Comparison of ENCODE assay signal across 8 cellular contexts in the genomic region with DNA sequence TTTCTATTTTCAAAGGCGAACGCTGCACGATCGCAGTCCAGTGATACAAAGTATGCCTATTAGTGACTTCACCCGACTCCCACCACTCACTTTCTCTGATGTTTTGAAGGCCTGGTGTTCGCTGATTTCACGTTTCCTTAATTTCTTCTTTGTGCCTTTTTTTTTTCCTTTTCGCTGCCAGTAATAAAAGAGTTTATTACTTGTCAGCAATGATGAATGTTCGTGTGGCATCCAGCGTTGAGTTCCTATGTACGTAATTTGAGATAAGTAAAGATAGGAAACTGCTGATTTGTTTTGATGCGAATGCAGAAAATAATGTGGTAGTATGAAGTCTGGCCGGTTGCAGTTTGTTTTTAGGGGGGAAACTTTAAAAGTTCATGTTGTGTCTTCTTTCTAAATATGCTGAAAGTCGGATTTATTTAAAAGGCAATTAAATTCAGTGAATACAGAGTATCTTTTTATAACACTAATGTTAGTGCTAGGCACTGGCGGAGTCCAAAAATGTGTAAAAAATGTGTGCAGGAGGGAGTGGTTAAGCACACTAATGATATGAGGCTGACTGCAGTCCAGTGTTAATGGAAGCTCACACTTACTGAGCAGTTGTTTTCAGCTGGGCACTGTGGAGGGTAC. TPM values are rescaled to one million over a fixed set of nuclear protein-coding genes. Genes with fewer than 3 reads are reported as not detected.
DNase-seq lines count a peak whose midpoint lies in the region; ATAC-seq and TF ChIP-seq lines count a peak whose summit lies in the region.

No MANE protein-coding gene starts in this region.

- H3K4me3 ChIP-seq in Jurkat, Clone E6-1 (ENCODE audit: low read length), result peak overlapping the region; percentile 74
- H3K4me3 ChIP-seq in iPS DF 6.9 (ENCODE audit: low read length) (peak overlapping the region; percentile 83; the same call in 1 of the 2 replicates), skeletal muscle satellite cell (ENCODE audit: low read length) (peak overlapping the region; percentile 93)

- peaks cover 12% of the 10 kb centered on the region for H3K36me3 Mint-ChIP-seq in CD4-positive, alpha-beta T cell (ENCODE audit: low read depth)
- peaks cover 8% of the 10 kb centered on the region for H3K36me3 Mint-ChIP-seq in activated naive CD8-positive, alpha-beta T cell treated with anti-CD3 and anti-CD28 coated beads, Interleukin-2, amount 50 U/mL, for 24 hours (ENCODE audit: low read depth)

- no peaks in the 10 kb centered on the region for H3K27me3 ChIP-seq in CD4-positive, alpha-beta T cell (ENCODE audit: control insufficient read depth, insufficient read depth, low read length)
- H3K27me3 ChIP-seq in iPS DF 6.9 (ENCODE audit: control insufficient read depth, insufficient read depth, low read length) (no peaks in the 10 kb centered on the region), skeletal muscle satellite cell (ENCODE audit: control insufficient read depth, insufficient read depth, low read length) (no peaks in the 10 kb centered on the region)

- H3K9me3 ChIP-seq in CD4-positive, alpha-beta T cell (ENCODE audit: control insufficient read depth, low read length), result no peaks in the 10 kb centered on the region
- no peaks in the 10 kb centered on the region for H3K9me3 ChIP-seq in iPS DF 6.9 (ENCODE audit: control insufficient read depth, insufficient read depth, low read length)
- H3K9me3 ChIP-seq in skeletal muscle satellite cell (replicated peaks; ENCODE audit: low read length), result no peaks in the 10 kb centered on the region

- H3K4me1 ChIP-seq in iPS DF 6.9 (ENCODE audit: control insufficient read depth, insufficient read depth, low read length), result no peaks in the 10 kb centered on the region
- peaks cover 26% of the 10 kb centered on the region for H3K4me1 ChIP-seq in skeletal muscle satellite cell (ENCODE audit: control insufficient read depth, insufficient read depth, low read length)

- peak overlapping the region; percentile 15 for H3K27ac ChIP-seq in CD4-positive, alpha-beta T cell (ENCODE audit: low read depth, low read length)
- no peak overlapping the region for H3K27ac ChIP-seq in iPS DF 6.9 (ENCODE audit: low read length)

- no peaks in the 10 kb centered on the region for H3K9me3 Mint-ChIP-seq in CD4-positive, alpha-beta T cell
- no peaks in the 10 kb centered on the region for H3K9me3 Mint-ChIP-seq in activated naive CD8-positive, alpha-beta T cell treated with anti-CD3 and anti-CD28 coated beads, Interleukin-2, amount 50 U/mL, for 24 hours

- H3K27ac Mint-ChIP-seq in CD4-positive, alpha-beta T cell, result peak overlapping the region; percentile 76
- H3K27ac Mint-ChIP-seq in activated naive CD8-positive, alpha-beta T cell treated with anti-CD3 and anti-CD28 coated beads, Interleukin-2, amount 50 U/mL, for 24 hours, result peak overlapping the region; percentile 71

- POLR2A ChIA-PET in CD4-positive, alpha-beta T cell (lab: Charles Lee), result interaction anchor here (1.0 to 4.5 kb wide), 4 partner anchors 14 to 135 kb away, joined by 5 to 117 read pairs (median 7); partner anchors contain the start of genes ATAD2B, SF3B6 and WDCP

- DNase-seq in CD4-positive, alpha-beta T cell, result no peak
- no peak for DNase-seq in Jurkat, Clone E6-1 (ENCODE audit: low read depth, low spot score)
- DNase-seq in activated naive CD8-positive, alpha-beta T cell treated with anti-CD3 and anti-CD28 coated beads, Interleukin-2, amount 50 U/mL, for 24 hours, result no peak
- DNase-seq in iPS DF 6.9 (ENCODE audit: low read depth, low spot score) (no peak), COLO668 (lab: John Stamatoyannopoulos, UW; ENCODE audit: unreplicated experiment) (no peak)
- no peak for DNase-seq in effector CD4-positive, alpha-beta T cell

- H3K27me3 Mint-ChIP-seq in CD4-positive, alpha-beta T cell, result no peaks in the 10 kb centered on the region
- H3K27me3 Mint-ChIP-seq in activated naive CD8-positive, alpha-beta T cell treated with anti-CD3 and anti-CD28 coated beads, Interleukin-2, amount 50 U/mL, for 24 hours, result no peaks in the 10 kb centered on the region

- no peak for TF ChIP-seq CTCF in CD4-positive, alpha-beta T cell (IDR thresholded peaks at IDR 0.05)

- peak overlapping the region; percentile 95 for H3K9ac ChIP-seq in skeletal muscle satellite cell (ENCODE audit: low read depth, low read length)

- peaks cover 34% of the 10 kb centered on the region for H3K4me1 Mint-ChIP-seq in CD4-positive, alpha-beta T cell (ENCODE audit: low read depth)
- peaks cover 26% of the 10 kb centered on the region for H3K4me1 Mint-ChIP-seq in activated naive CD8-positive, alpha-beta T cell treated with anti-CD3 and anti-CD28 coated beads, Interleukin-2, amount 50 U/mL, for 24 hours

- no CpG with 5 or more reads among the region's 15 CpGs for WGBS in iPS DF 6.9 (ENCODE audit: insufficient coverage, insufficient read length)

- no peak for ATAC-seq in CD4-positive, alpha-beta T cell (ENCODE audit: poor library complexity)
- no peak for ATAC-seq in activated naive CD8-positive, alpha-beta T cell treated with anti-CD3 and anti-CD28 coated beads, Interleukin-2, amount 50 U/mL, for 24 hours
- ATAC-seq in HG02973 (IDR thresholded peaks at IDR 0.05; ENCODE audit: unreplicated experiment), result no peak

- peak overlapping the region; percentile 94 for H3K4me3 Mint-ChIP-seq in CD4-positive, alpha-beta T cell
- peak overlapping the region; percentile 86 for H3K4me3 Mint-ChIP-seq in activated naive CD8-positive, alpha-beta T cell treated with anti-CD3 and anti-CD28 coated beads, Interleukin-2, amount 50 U/mL, for 24 hours

- peak overlapping the region; percentile 99 for H3K4me2 ChIP-seq in skeletal muscle satellite cell (ENCODE audit: low read length)

- H3K36me3 ChIP-seq in iPS DF 6.9 (ENCODE audit: control insufficient read depth, insufficient read depth, low read length) (no peaks in the 10 kb centered on the region), skeletal muscle satellite cell (ENCODE audit: insufficient read depth, low read length) (no peaks in the 10 kb centered on the region)

- CTCF ChIA-PET in CD4-positive, alpha-beta T cell (lab: Charles Lee), result interaction anchor here (1.9 to 4.2 kb wide), 2 partner anchors 14 to 143 kb away, joined by 5 to 36 read pairs; partner anchors contain the start of genes ATAD2B and TP53I3

- intact Hi-C loops in CD4-positive, alpha-beta T cell (cut with DNase I, micrococcal nuclease), result loop anchor here (1.0 to 5.0 kb wide), 6 partner anchors 14 to 1731 kb away; partner anchors contain the start of genes ATAD2B (in 1 of the 2), DTNB (in 1 of the 2), FKBP1B (in 1 of the 2) and ITSN2 (in 1 of the 2)

RNA-seq across cellular contexts. Expression of gene UBXN2A, which starts 0.8 kb away (rescaled TPM):
- total RNA-seq in CD4-positive, alpha-beta T cell, result 10 to 100 TPM; 12.9 to 16.7 TPM
- polyA plus RNA-seq in Jurkat, Clone E6-1 (2012; ENCODE audit: insufficient read depth, insufficient read length), result 11.5 TPM
- total RNA-seq in skeletal muscle satellite cell (2012; rRNA removed), result 6.6 and 9.1 TPM in 2 replicates

RNA-seq across cellular contexts. Expression of gene ATAD2B, which starts 14.2 kb away (rescaled TPM):
- total RNA-seq in CD4-positive, alpha-beta T cell, result 10 to 100 TPM; 30.7 to 35.4 TPM
- 5.3 TPM for polyA plus RNA-seq in Jurkat, Clone E6-1 (2012; ENCODE audit: insufficient read depth, insufficient read length)
- 8.3 and 10.6 TPM in 2 replicates for total RNA-seq in skeletal muscle satellite cell (2012; rRNA removed)
